In genomic region chr18:57621252-57621607, GRCh38 we compare ENCODE assay signal across 8 cellular contexts. TPM values are rescaled to one million over a fixed set of nuclear protein-coding genes. Genes with fewer than 3 reads are reported as not detected.
DNase-seq lines count a peak whose midpoint lies in the region; ATAC-seq and TF ChIP-seq lines count a peak whose summit lies in the region.

No MANE protein-coding gene starts in this region.

- BruUV-seq in Calu3 (replicated peaks; lab: Mats Ljungman, UMichigan), result no TSS peak

- intact Hi-C loops in Calu3 (cut with micrococcal nuclease; ENCODE audit: unreplicated experiment), result no loop called here

- H3K36me3 ChIP-seq in iPS-18a (ENCODE audit: control insufficient read depth, low read depth, low read length), result peaks cover 20% of the 10 kb centered on the region

- peaks cover 7% of the 10 kb centered on the region for H3K4me1 ChIP-seq in iPS-18a (ENCODE audit: control insufficient read depth, low read depth, low read length)

- in situ Hi-C loops in G401 (cut with HindIII; ENCODE audit: low sequenced_read_pairs), result no loop called here

- peaks cover 61% of the 10 kb centered on the region for H3K36me3 Mint-ChIP-seq in Calu3 (ENCODE audit: insufficient read depth, unreplicated experiment)

- no peaks in the 10 kb centered on the region for H3K27me3 ChIP-seq in iPS-18a (ENCODE audit: control insufficient read depth, insufficient read depth, low read length)

- peaks cover 10% of the 10 kb centered on the region for H3K4me1 Mint-ChIP-seq in Calu3 (ENCODE audit: low read depth, unreplicated experiment)

- H3K9ac ChIP-seq in iPS-18a (ENCODE audit: low read length), result peak overlapping the region; percentile 96

- H3K4me3 ChIP-seq in iPS-18a (ENCODE audit: low read length), result peak overlapping the region; percentile 95

- ATAC-seq in GM19438 (IDR thresholded peaks at IDR 0.05; ENCODE audit: low read depth, unreplicated experiment) (peak; percentile 17), HG03520 (IDR thresholded peaks at IDR 0.05; ENCODE audit: unreplicated experiment) (peak; percentile 11)

- H3K4me3 Mint-ChIP-seq in Calu3 (ENCODE audit: low read depth, unreplicated experiment), result peak overlapping the region; percentile 93

- TF ChIP-seq CTCF in Calu3 (IDR thresholded peaks at IDR 0.05; ENCODE audit: unreplicated experiment), result no peak

- CTCF ChIA-PET in Calu3 (lab: Charles Lee), result interaction anchor here (0.5 to 0.6 kb wide), 2 partner anchors 25 to 173 kb away, joined by 6 read pairs; no protein-coding TSS in a partner anchor

- peak overlapping the region; percentile 97 for H3K27ac Mint-ChIP-seq in Calu3 (ENCODE audit: unreplicated experiment)

- H3K27ac ChIP-seq in angular gyrus (ENCODE audit: low read depth, low read length) (peak overlapping the region; percentile 96), iPS-18a (ENCODE audit: low read length) (peak overlapping the region; percentile 88)

- DNase-seq in Calu3, result peak; percentile 12
- peak; percentile 12 for DNase-seq in stimulated activated CD8-positive, alpha-beta memory T cell treated with anti-CD3 and anti-CD28 coated beads, Interleukin-7, amount 100 ng/mL, for 24 hours (ENCODE audit: low read depth)
- no peak for DNase-seq in pons (ENCODE audit: low spot score)
- DNase-seq in G401 (ENCODE audit: low spot score), result no peak

- H3K9me3 Mint-ChIP-seq in Calu3 (ENCODE audit: low read depth, unreplicated experiment), result no peaks in the 10 kb centered on the region

- no peaks in the 10 kb centered on the region for H3K9me3 ChIP-seq in iPS-18a (ENCODE audit: control insufficient read depth, low read depth, low read length)

- no peaks in the 10 kb centered on the region for H3K27me3 Mint-ChIP-seq in Calu3 (ENCODE audit: unreplicated experiment)

RNA-seq across cellular contexts. Expression of gene NARS1, which starts 0.4 kb away (rescaled TPM):
- 196 and 205 TPM in 2 replicates for total RNA-seq in Calu3 (2022)
- total RNA-seq in G401 (2014; rRNA removed; shearing (Covaris generic)), result 180 and 222 TPM in 2 replicates

RNA-seq across cellular contexts. Expression of gene FECH, which starts 34.7 kb away (rescaled TPM):
- total RNA-seq in Calu3 (2022), result 16.7 and 23.4 TPM in 2 replicates
- 84.7 and 129 TPM in 2 replicates for total RNA-seq in G401 (2014; rRNA removed; shearing (Covaris generic))

Comparison
In these comparisons a context has a peak if more than half of its experiments do, and no peak if none do; other contexts are left out.
1. DNase-seq: peak in Calu3 (single experiment) and stimulated activated CD8-positive, alpha-beta memory T cell treated with anti-CD3 and anti-CD28 coated beads, Interleukin-7, amount 100 ng/mL, for 24 hours (single experiment); none in pons (single experiment) and G401 (single experiment).